ENCODE assay signal across 8 cellular contexts in genomic region chr5:14665949-14666741, GRCh38. TPM values are rescaled to one million over a fixed set of nuclear protein-coding genes. Genes with fewer than 3 reads are reported as not detected.
DNase-seq lines count a peak whose midpoint lies in the region; ATAC-seq and TF ChIP-seq lines count a peak whose summit lies in the region.

No MANE protein-coding gene starts in this region.

- H3K9me3 ChIP-seq in heart right ventricle (no peaks in the 10 kb centered on the region), right cardiac atrium (ENCODE audit: control insufficient read depth, low read length) (no peaks in the 10 kb centered on the region)

- H3K9me3 Mint-ChIP-seq in activated T-helper 17 cell treated with anti-CD3 and anti-CD28 coated beads, Interleukin-2, amount 50 U/mL, for 72 hours, result no peaks in the 10 kb centered on the region

- H3K27me3 Mint-ChIP-seq in activated T-helper 17 cell treated with anti-CD3 and anti-CD28 coated beads, Interleukin-2, amount 50 U/mL, for 72 hours, result no peaks in the 10 kb centered on the region

- H3K36me3 Mint-ChIP-seq in activated T-helper 17 cell treated with anti-CD3 and anti-CD28 coated beads, Interleukin-2, amount 50 U/mL, for 72 hours (ENCODE audit: low read depth), result peaks cover 67% of the 10 kb centered on the region

- peaks cover 42% of the 10 kb centered on the region for H3K4me1 Mint-ChIP-seq in activated T-helper 17 cell treated with anti-CD3 and anti-CD28 coated beads, Interleukin-2, amount 50 U/mL, for 72 hours

- DNase-seq in heart right ventricle (no peak), left cardiac atrium (no peak), NCI-H510A (lab: John Stamatoyannopoulos, UW) (peak; percentile 15), right cardiac atrium (no peak), NCI-H526 treated with DMSO at 0.1 percent for 48 hours (lab: John Stamatoyannopoulos, UW) (no peak)
- DNase-seq in stimulated activated CD4-positive, alpha-beta T cell treated with anti-CD3 and anti-CD28 coated beads, Interleukin-1b, Interleukin-23, amount 100 ng/mL, for 48 hours, result peak; percentile 69

- peak in 3 of 9 donors; percentile 17 to 24 (median 20) for TF ChIP-seq CTCF in heart right ventricle (IDR thresholded peaks at IDR 0.05)

- intact Hi-C loops in heart right ventricle (cut with DNase I) (no loop called here), left cardiac atrium (cut with DNase I) (no loop called here), right cardiac atrium (cut with DNase I) (no loop called here)

- peak overlapping the region in 7 of 10 donors; percentile 86 to 98 (median 96) for H3K27ac ChIP-seq in heart right ventricle
- no peak overlapping the region for H3K27ac ChIP-seq in right cardiac atrium (ENCODE audit: low read length)

- H3K4me1 ChIP-seq in heart right ventricle (peaks cover 10 to 68% (median 52%) of the 10 kb centered on the region in 9 donors), right cardiac atrium (ENCODE audit: control insufficient read depth, insufficient read depth, low read length) (peaks cover 2% of the 10 kb centered on the region)

- H3K27me3 ChIP-seq in heart right ventricle, result no peaks in the 10 kb centered on the region
- no peaks in the 10 kb centered on the region for H3K27me3 ChIP-seq in right cardiac atrium (ENCODE audit: control insufficient read depth, insufficient read depth)

- peaks cover 0 to 14% (median 0%) of the 10 kb centered on the region in 9 donors for H3K36me3 ChIP-seq in heart right ventricle

- H3K27ac Mint-ChIP-seq in activated T-helper 17 cell treated with anti-CD3 and anti-CD28 coated beads, Interleukin-2, amount 50 U/mL, for 72 hours, result peak overlapping the region; percentile 93

- 26 to 32% methylated on average over 9 of the region's 9 CpGs for WGBS in heart right ventricle, 2 donors
- WGBS in right cardiac atrium, result 26% methylated on average over 9 of the region's 9 CpGs

- ATAC-seq in heart right ventricle, result peak in 3 of 8 donors; percentile 41 to 57 (median 47)
- no peak for ATAC-seq in left cardiac atrium
- peak; percentile 31 for ATAC-seq in HG02610 (IDR thresholded peaks at IDR 0.05; ENCODE audit: unreplicated experiment)
- peak; percentile 29 for ATAC-seq in activated T-helper 17 cell treated with anti-CD3 and anti-CD28 coated beads, Interleukin-2, amount 50 U/mL, for 72 hours (replicated peaks)
- ATAC-seq in right cardiac atrium, result no peak

- H3K4me3 ChIP-seq in heart right ventricle (peak overlapping the region in 9 of 10 donors; percentile 57 to 82 (median 70)), right cardiac atrium (ENCODE audit: low read length) (peak overlapping the region; percentile 91)

- peak overlapping the region; percentile 95 for H3K4me3 Mint-ChIP-seq in activated T-helper 17 cell treated with anti-CD3 and anti-CD28 coated beads, Interleukin-2, amount 50 U/mL, for 72 hours

RNA-seq across cellular contexts. Expression of gene OTULIN, which starts 1.6 kb away (rescaled TPM):
- total RNA-seq in heart right ventricle (10 to 100 TPM; 15.2 to 35.1 (median 25.9) TPM), left cardiac atrium (10 to 100 TPM; 20.1 to 22.2 TPM), right cardiac atrium (10 to 100 TPM; 18.2 to 20.4 (median 19.2) TPM)
- polyA plus RNA-seq in heart right ventricle (1 to 10 TPM; 4.4 to 5.8 TPM), right cardiac atrium (6.0 TPM)
- 10 to 100 TPM; 67.2 to 73.9 TPM for total RNA-seq in activated T-helper 17 cell treated with anti-CD3 and anti-CD28 coated beads, Interleukin-2, amount 50 U/mL, for 72 hours

Comparison
In these comparisons a context has a peak if more than half of its experiments do, and no peak if none do; other contexts are left out.
1. ATAC-seq: peak in HG02610 (single experiment) and activated T-helper 17 cell treated with anti-CD3 and anti-CD28 coated beads, Interleukin-2, amount 50 U/mL, for 72 hours (single experiment); none in left cardiac atrium (0 of 2) and right cardiac atrium (0 of 2).
2. DNase-seq: peak in NCI-H510A (single experiment) and stimulated activated CD4-positive, alpha-beta T cell treated with anti-CD3 and anti-CD28 coated beads, Interleukin-1b, Interleukin-23, amount 100 ng/mL, for 48 hours (single experiment); none in heart right ventricle (0 of 2), left cardiac atrium (single experiment), right cardiac atrium (0 of 3) and NCI-H526 treated with DMSO at 0.1 percent for 48 hours (single experiment).